Comparison of ENCODE assay signal across 8 cellular contexts in genomic region chr4:48830706-48831531, GRCh38. TPM values are rescaled to one million over a fixed set of nuclear protein-coding genes. Genes with fewer than 3 reads are reported as not detected.
DNase-seq lines count a peak whose midpoint lies in the region; ATAC-seq and TF ChIP-seq lines count a peak whose summit lies in the region.

Gene OCIAD1, plus strand, starts transcription at chr4:48831088. Its CDS starts 1,537 bp downstream, at chr4:48832625.

- intact Hi-C loops in activated T-helper 2 cell treated with anti-CD3 and anti-CD28 coated beads, Interferon-gamma antibody, Interleukin-2, Interleukin-4, amounts not matched to agents 10 μg/mL and 5 μg/mL and 100 μg/mL, durations not matched to agents 14 hours and 24 hours and 36 hours (cut with micrococcal nuclease) = loop anchor here (1.0 to 5.0 kb wide), 4 partner anchors 51 to 490 kb away; partner anchors contain the start of genes FRYL, OCIAD2 and SLAIN2

- H3K4me3 ChIP-seq in RWPE2 (ENCODE audit: severe bottlenecking) (peak within 1 kb of the TSS; percentile 85), fibroblast of mammary gland (ENCODE audit: control insufficient read depth, low read depth, low read length) (peak within 1 kb of the TSS; percentile 96)

- H3K27ac ChIP-seq in RWPE2 (ENCODE audit: poor library complexity, severe bottlenecking) = peak within 1 kb of the TSS; percentile 77

- peaks cover 20% of the 10 kb centered on the region for H3K4me1 Mint-ChIP-seq in activated T-helper 2 cell treated with anti-CD3 and anti-CD28 coated beads, Interferon-gamma antibody, Interleukin-2, Interleukin-4, amounts not matched to agents 10 μg/mL and 5 μg/mL and 100 μg/mL, durations not matched to agents 14 hours and 24 hours and 36 hours (ENCODE audit: low read depth)
- H3K4me1 Mint-ChIP-seq in naive thymus-derived CD8-positive, alpha-beta T cell = peaks cover 13 to 37% (median 34%) of the 10 kb centered on the region in 4 donors

- peak within 1 kb of the TSS; percentile 100 for H3K27ac Mint-ChIP-seq in activated T-helper 2 cell treated with anti-CD3 and anti-CD28 coated beads, Interferon-gamma antibody, Interleukin-2, Interleukin-4, amounts not matched to agents 10 μg/mL and 5 μg/mL and 100 μg/mL, durations not matched to agents 14 hours and 24 hours and 36 hours
- H3K27ac Mint-ChIP-seq in naive thymus-derived CD8-positive, alpha-beta T cell = peak within 1 kb of the TSS; percentile 99 to 100 (median 100)

- peaks cover 9% of the 10 kb centered on the region for H3K4me1 ChIP-seq in RWPE2 (ENCODE audit: insufficient read depth, poor library complexity, severe bottlenecking)

- H3K36me3 ChIP-seq in RWPE2 (ENCODE audit: low read depth) = peaks cover 42% of the 10 kb centered on the region

- H3K4me3 Mint-ChIP-seq in activated T-helper 2 cell treated with anti-CD3 and anti-CD28 coated beads, Interferon-gamma antibody, Interleukin-2, Interleukin-4, amounts not matched to agents 10 μg/mL and 5 μg/mL and 100 μg/mL, durations not matched to agents 14 hours and 24 hours and 36 hours (ENCODE audit: low read depth) = peak within 1 kb of the TSS; percentile 100
- peak within 1 kb of the TSS; percentile 95 to 100 (median 100) for H3K4me3 Mint-ChIP-seq in naive thymus-derived CD8-positive, alpha-beta T cell

- peak; percentile 100 for DNase-seq in EH (ENCODE audit: low read depth)
- peak; percentile 100 for DNase-seq in H4 (ENCODE audit: low spot score)
- peak; percentile 99 for DNase-seq in LoVo (ENCODE audit: low spot score)
- peak; percentile 98 for DNase-seq in RWPE2 (ENCODE audit: low spot score)
- DNase-seq in activated T-helper 2 cell treated with anti-CD3 and anti-CD28 coated beads, Interferon-gamma antibody, Interleukin-2, Interleukin-4, amounts not matched to agents 10 μg/mL and 5 μg/mL and 100 μg/mL, durations not matched to agents 14 hours and 24 hours and 36 hours (ENCODE audit: low spot score) = peak; percentile 94
- DNase-seq in fibroblast of mammary gland (ENCODE audit: low read depth) = peak; percentile 99
- DNase-seq in naive thymus-derived CD8-positive, alpha-beta T cell = peak; percentile 81 to 98 (median 94)
- peak; percentile 82 to 93 (median 92) for DNase-seq in stimulated activated naive CD4-positive, alpha-beta T cell (lab: John Stamatoyannopoulos, UW)

- peaks cover 34% of the 10 kb centered on the region for H3K36me3 Mint-ChIP-seq in activated T-helper 2 cell treated with anti-CD3 and anti-CD28 coated beads, Interferon-gamma antibody, Interleukin-2, Interleukin-4, amounts not matched to agents 10 μg/mL and 5 μg/mL and 100 μg/mL, durations not matched to agents 14 hours and 24 hours and 36 hours (ENCODE audit: low read depth)
- peaks cover 5 to 29% (median 17%) of the 10 kb centered on the region in 3 donors for H3K36me3 Mint-ChIP-seq in naive thymus-derived CD8-positive, alpha-beta T cell

- POLR2A ChIA-PET in naive thymus-derived CD8-positive, alpha-beta T cell (lab: Charles Lee) = interaction anchor here (0.5 to 2.2 kb wide), 6 partner anchors 11 to 946 kb away, joined by 3 to 20 read pairs (median 4); partner anchors contain the start of genes FRYL and OCIAD2

- H3K9me3 Mint-ChIP-seq in activated T-helper 2 cell treated with anti-CD3 and anti-CD28 coated beads, Interferon-gamma antibody, Interleukin-2, Interleukin-4, amounts not matched to agents 10 μg/mL and 5 μg/mL and 100 μg/mL, durations not matched to agents 14 hours and 24 hours and 36 hours = no peaks in the 10 kb centered on the region
- H3K9me3 Mint-ChIP-seq in naive thymus-derived CD8-positive, alpha-beta T cell = no peaks in the 10 kb centered on the region

- TF ChIP-seq CTCF in RWPE2 (IDR thresholded peaks at IDR 0.05; ENCODE audit: poor library complexity, severe bottlenecking) (no peak), fibroblast of mammary gland (conservative IDR thresholded peaks at IDR 0.05; ENCODE audit: control insufficient read depth, insufficient read depth, low read depth, low read length) (no peak)

- no peaks in the 10 kb centered on the region for H3K9me3 ChIP-seq in RWPE2 (ENCODE audit: severe bottlenecking)

- peak; percentile 97 for ATAC-seq in RWPE2 (ENCODE audit: low read depth)
- peak; percentile 95 to 96 for ATAC-seq in naive thymus-derived CD8-positive, alpha-beta T cell

- peaks cover 8% of the 10 kb centered on the region for H3K27me3 Mint-ChIP-seq in activated T-helper 2 cell treated with anti-CD3 and anti-CD28 coated beads, Interferon-gamma antibody, Interleukin-2, Interleukin-4, amounts not matched to agents 10 μg/mL and 5 μg/mL and 100 μg/mL, durations not matched to agents 14 hours and 24 hours and 36 hours (ENCODE audit: low read depth)
- peaks cover 0 to 3% (median 0%) of the 10 kb centered on the region in 5 donors for H3K27me3 Mint-ChIP-seq in naive thymus-derived CD8-positive, alpha-beta T cell

- H3K27me3 ChIP-seq in RWPE2 (ENCODE audit: insufficient read depth, poor library complexity, severe bottlenecking) = no peaks in the 10 kb centered on the region

RNA-seq across cellular contexts. Expression of gene OCIAD1, which starts in this region (rescaled TPM):
- 212 and 281 TPM in 2 replicates for total RNA-seq in H4 (2014; rRNA removed; shearing (Covaris generic))
- total RNA-seq in activated T-helper 2 cell treated with anti-CD3 and anti-CD28 coated beads, Interferon-gamma antibody, Interleukin-2, Interleukin-4, amounts not matched to agents 10 μg/mL and 5 μg/mL and 100 μg/mL, durations not matched to agents 14 hours and 24 hours and 36 hours = 114 and 116 TPM in 2 replicates
- total RNA-seq in naive thymus-derived CD8-positive, alpha-beta T cell = 100 to 1,000 TPM; 125 to 131 TPM
- polyA plus RNA-seq in naive thymus-derived CD8-positive, alpha-beta T cell = 100 to 1,000 TPM; 172 to 191 (median 188) TPM

Comparison
In these comparisons a context has a peak if more than half of its experiments do, and no peak if none do; other contexts are left out.
1. Peak in every context shown above with its lines: DNase-seq, ATAC-seq, H3K4me3 ChIP-seq and H3K27ac ChIP-seq.